ENCODE assay signal across 19 cellular contexts in genomic region chr12:124445826-124446225, GRCh38.
"Had no signal": no experiment of that assay in that cellular context is flagged by ENCODE, and none has a peak within 500 bp of the region (broad histone marks: within the 10 kb centered on the region; RNA-seq: fewer than 3 reads in every experiment).

No MANE protein-coding gene starts in this region.

- H3K4me3 Mint-ChIP-seq: activated CD4-positive, alpha-beta memory T cell treated with anti-CD3 and anti-CD28 coated beads for 36 hours; activated CD4-positive, alpha-beta T cell treated with anti-CD3 and anti-CD28 coated beads for 36 hours; activated naive CD8-positive, alpha-beta T cell treated with anti-CD3 and anti-CD28 coated beads, Interleukin-2, amount 10 ng/mL, durations not matched to agents 7 days and 5 days; brain; memory B cell; stimulated activated naive CD8-positive, alpha-beta T cell treated with anti-CD3 and anti-CD28 coated beads, Interleukin-15, amount 100 ng/mL, for 72 hours; T-helper 2 cell treated with Interferon-gamma antibody and Interleukin-4, amounts not matched to agents 5 μg/mL and 100 μg/mL, for 36 hours had no signal

- ATAC-seq: activated CD4-positive, alpha-beta T cell treated with anti-CD3 and anti-CD28 coated beads for 36 hours; left lung; stimulated activated naive CD8-positive, alpha-beta T cell treated with anti-CD3 and anti-CD28 coated beads, Interleukin-15, amount 100 ng/mL, for 72 hours had no signal

- H3K9me3 Mint-ChIP-seq: activated CD4-positive, alpha-beta memory T cell treated with anti-CD3 and anti-CD28 coated beads for 36 hours; activated naive CD8-positive, alpha-beta T cell treated with anti-CD3 and anti-CD28 coated beads, Interleukin-2, amount 10 ng/mL, durations not matched to agents 7 days and 5 days; memory B cell; stimulated activated naive CD8-positive, alpha-beta T cell treated with anti-CD3 and anti-CD28 coated beads, Interleukin-15, amount 100 ng/mL, for 72 hours; T-helper 2 cell treated with Interferon-gamma antibody and Interleukin-4, amounts not matched to agents 5 μg/mL and 100 μg/mL, for 36 hours had no signal

- H3K27ac Mint-ChIP-seq: activated CD4-positive, alpha-beta memory T cell treated with anti-CD3 and anti-CD28 coated beads for 36 hours; activated CD4-positive, alpha-beta T cell treated with anti-CD3 and anti-CD28 coated beads for 36 hours; activated naive CD8-positive, alpha-beta T cell treated with anti-CD3 and anti-CD28 coated beads, Interleukin-2, amount 10 ng/mL, durations not matched to agents 7 days and 5 days; memory B cell; stimulated activated naive CD8-positive, alpha-beta T cell treated with anti-CD3 and anti-CD28 coated beads, Interleukin-15, amount 100 ng/mL, for 72 hours; T-helper 2 cell treated with Interferon-gamma antibody and Interleukin-4, amounts not matched to agents 5 μg/mL and 100 μg/mL, for 36 hours had no signal

- DNase-seq: activated CD4-positive, alpha-beta memory T cell treated with anti-CD3 and anti-CD28 coated beads for 36 hours; activated CD4-positive, alpha-beta T cell treated with anti-CD3 and anti-CD28 coated beads for 36 hours; activated naive CD4-positive, alpha-beta T cell; activated naive CD8-positive, alpha-beta T cell treated with anti-CD3 and anti-CD28 coated beads, Interleukin-2, amount 10 ng/mL, durations not matched to agents 7 days and 5 days; activated T-cell treated with anti-CD3 and anti-CD28 coated beads for 4 hours; amygdala; central memory CD4-positive, alpha-beta T cell; colonic mucosa; erythroblast; foreskin melanocyte; nucleus accumbens; small intestine; stimulated activated CD4-positive, alpha-beta T cell treated with anti-CD3 and anti-CD28 coated beads, Interleukin-4, amount 100 ng/mL, for 1 hour; stimulated activated naive CD8-positive, alpha-beta T cell treated with anti-CD3 and anti-CD28 coated beads, Interleukin-15, amount 100 ng/mL, for 72 hours; trophoblast cell had no signal

- H3K27me3 Mint-ChIP-seq: activated CD4-positive, alpha-beta memory T cell treated with anti-CD3 and anti-CD28 coated beads for 36 hours; activated CD4-positive, alpha-beta T cell treated with anti-CD3 and anti-CD28 coated beads for 36 hours; activated naive CD8-positive, alpha-beta T cell treated with anti-CD3 and anti-CD28 coated beads, Interleukin-2, amount 10 ng/mL, durations not matched to agents 7 days and 5 days; brain; memory B cell; stimulated activated naive CD8-positive, alpha-beta T cell treated with anti-CD3 and anti-CD28 coated beads, Interleukin-15, amount 100 ng/mL, for 72 hours had no signal
